In genomic region chr7:86949052-86949778, GRCh38 we compare ENCODE assay signal across 12 cellular contexts.
DNase-seq lines count a peak whose midpoint lies in the region; ATAC-seq and TF ChIP-seq lines count a peak whose summit lies in the region.
"Had no signal": no experiment of that assay in that cellular context is flagged by ENCODE, and none has a peak within 500 bp of the region (broad histone marks: within the 10 kb centered on the region; RNA-seq: fewer than 3 reads in every experiment).

No MANE protein-coding gene starts in this region.

- no peak overlapping the region for H3K9ac ChIP-seq in SK-N-SH

- ATAC-seq in GM19452 (IDR thresholded peaks at IDR 0.05; ENCODE audit: unreplicated experiment) (peak; percentile 89), HG02943 (IDR thresholded peaks at IDR 0.05; ENCODE audit: low read depth, unreplicated experiment) (peak; percentile 88)
- ATAC-seq in activated CD4-positive, alpha-beta T cell treated with anti-CD3 and anti-CD28 coated beads for 36 hours = no peak
- ATAC-seq: activated CD8-positive, alpha-beta T cell treated with anti-CD3 and anti-CD28 coated beads for 36 hours; body of pancreas had no signal

- no peak overlapping the region for H3K4me3 ChIP-seq in SK-N-SH (ENCODE audit: low read depth in 2 of 2, low read length in 1 of 2)
- H3K4me3 ChIP-seq: body of pancreas had no signal

- intact Hi-C loops in activated CD4-positive, alpha-beta T cell treated with anti-CD3 and anti-CD28 coated beads for 36 hours (cut with DNase I, micrococcal nuclease) = no loop called here

- TF ChIP-seq CTCF in GM10266 (IDR thresholded peaks at IDR 0.05; ENCODE audit: control insufficient read depth, insufficient read depth, low read depth, missing control alignments) (no peak), RWPE1 (conservative IDR thresholded peaks at IDR 0.05; ENCODE audit: low read depth) (no peak), SK-N-SH (IDR thresholded peaks at IDR 0.05) (no peak)

- peaks cover 4% of the 10 kb centered on the region; the same call in 1 of the 2 replicates for H4K20me1 ChIP-seq in SK-N-SH (ENCODE audit: insufficient read depth)

- H3K36me3 Mint-ChIP-seq in activated CD4-positive, alpha-beta T cell treated with anti-CD3 and anti-CD28 coated beads for 36 hours (ENCODE audit: low read depth) = no peaks in the 10 kb centered on the region

- POLR2A ChIA-PET in RWPE1 (lab: Yijun Ruan, JAX; ENCODE audit: low non-redundant PET) = no interaction called here
- POLR2A ChIA-PET in SK-N-SH (lab: Yijun Ruan, JAX) = interaction anchor here (2.1 kb wide), 1 partner anchor 16 kb away, joined by 4 read pairs; no protein-coding TSS in a partner anchor
- POLR2A ChIA-PET in activated CD4-positive, alpha-beta T cell treated with anti-CD3 and anti-CD28 coated beads for 36 hours (lab: Charles Lee) = no interaction called here

- no peak overlapping the region for H3K4me2 ChIP-seq in SK-N-SH

- no peak for TF ChIP-seq EP300 in SK-N-SH (IDR thresholded peaks at IDR 0.05; ENCODE audit: borderline replicate concordance in 1 of 2, low read depth in 1 of 2, low read length in 1 of 2)

- 0 out of 2 replicates have a peak, but pooled peaks cover 4% of the 10 kb centered on the region for H3K79me2 ChIP-seq in SK-N-SH (ENCODE audit: insufficient read depth)

- H3K4me3 Mint-ChIP-seq in activated CD4-positive, alpha-beta T cell treated with anti-CD3 and anti-CD28 coated beads for 36 hours = no peak overlapping the region
- H3K4me3 Mint-ChIP-seq: activated CD8-positive, alpha-beta T cell treated with anti-CD3 and anti-CD28 coated beads for 36 hours had no signal

- peaks cover 2% of the 10 kb centered on the region for H3K4me1 Mint-ChIP-seq in activated CD4-positive, alpha-beta T cell treated with anti-CD3 and anti-CD28 coated beads for 36 hours

- peaks cover 0 to 12% of the 10 kb centered on the region in 2 experiments; a peak in 2 of 4 replicates for H3K4me1 ChIP-seq in SK-N-SH (ENCODE audit: control insufficient read depth in 1 of 2, insufficient read depth in 2 of 2, low read depth in 1 of 2, low read length in 1 of 2)
- H3K4me1 ChIP-seq: body of pancreas had no signal

- TF ChIP-seq RAD21 in SK-N-SH (IDR thresholded peaks at IDR 0.05; ENCODE audit: low read length) = no peak

- no peaks in the 10 kb centered on the region for H3K9me3 Mint-ChIP-seq in activated CD4-positive, alpha-beta T cell treated with anti-CD3 and anti-CD28 coated beads for 36 hours (ENCODE audit: low read depth)
- H3K9me3 Mint-ChIP-seq: activated CD8-positive, alpha-beta T cell treated with anti-CD3 and anti-CD28 coated beads for 36 hours had no signal

- H3K27me3 ChIP-seq in SK-N-SH (ENCODE audit: insufficient read depth) = no peaks in the 10 kb centered on the region
- H3K27me3 ChIP-seq: body of pancreas had no signal

- H3F3A ChIP-seq in SK-N-SH (replicated peaks; ENCODE audit: insufficient read depth) = peaks cover 4% of the 10 kb centered on the region

- no peaks in the 10 kb centered on the region for H3K9me3 ChIP-seq in SK-N-SH
- H3K9me3 ChIP-seq: body of pancreas had no signal

- H3K27me3 Mint-ChIP-seq in activated CD4-positive, alpha-beta T cell treated with anti-CD3 and anti-CD28 coated beads for 36 hours = peaks cover 3% of the 10 kb centered on the region

- H2AFZ ChIP-seq in SK-N-SH (ENCODE audit: low read depth) = no peak overlapping the region

- H3K27ac ChIP-seq in RWPE1 (peak overlapping the region; percentile 21; the same call in 1 of the 2 replicates), SK-N-SH (ENCODE audit: low read depth in 2 of 2, low read length in 1 of 2) (no peak overlapping the region)
- H3K27ac ChIP-seq: body of pancreas had no signal

- H3K9me2 ChIP-seq in SK-N-SH = no peaks in the 10 kb centered on the region

- DNase-seq in GM10266 (ENCODE audit: extremely low spot score) (peak; percentile 32), RWPE1 (ENCODE audit: low spot score) (no peak), H4 (ENCODE audit: low spot score) (no peak), NCI-H345 (lab: John Stamatoyannopoulos, UW) (no peak), SK-N-SH (no peak)
- no peak for DNase-seq in activated CD4-positive, alpha-beta T cell treated with anti-CD3 and anti-CD28 coated beads for 36 hours
- DNase-seq: activated CD8-positive, alpha-beta T cell treated with anti-CD3 and anti-CD28 coated beads for 36 hours; body of pancreas; MM.1S; trophoblast cell had no signal

- CTCF ChIA-PET in RWPE1 (lab: Yijun Ruan, JAX) (interaction anchor here (0.9 kb wide), 1 partner anchor 199 kb away, joined by 3 read pairs; no protein-coding TSS in a partner anchor), SK-N-SH (lab: Yijun Ruan, JAX) (interaction anchor here (0.9 to 3.3 kb wide), 3 partner anchors 11 to 199 kb away, joined by 3 to 19 read pairs (median 5); no protein-coding TSS in a partner anchor)
- CTCF ChIA-PET in activated CD4-positive, alpha-beta T cell treated with anti-CD3 and anti-CD28 coated beads for 36 hours (lab: Charles Lee) = interaction anchor here (0.5 to 1.6 kb wide), 6 partner anchors 10 to 100 kb away, joined by 3 to 5 read pairs (median 3); no protein-coding TSS in a partner anchor

- H3K36me3 ChIP-seq in SK-N-SH (replicated peaks in 1 of 2; ENCODE audit: control insufficient read depth in 1 of 2, insufficient read depth in 2 of 2, low read length in 1 of 2) = peaks cover 3 to 6% of the 10 kb centered on the region in 2 experiments

- no peak overlapping the region for H3K27ac Mint-ChIP-seq in activated CD4-positive, alpha-beta T cell treated with anti-CD3 and anti-CD28 coated beads for 36 hours
- H3K27ac Mint-ChIP-seq: activated CD8-positive, alpha-beta T cell treated with anti-CD3 and anti-CD28 coated beads for 36 hours had no signal

- 83% methylated on average over 6 of the region's 7 CpGs for WGBS in SK-N-SH (ENCODE audit: low lambda C conversion rate)

TF ChIP-seq in SK-N-SH, 30 proteins besides CTCF, POLR2A, EP300 and RAD21:
- no peak for TF ChIP-seq RFX5 (IDR thresholded peaks at IDR 0.05; ENCODE audit: low read length)
- TF ChIP-seq SIN3A (IDR thresholded peaks at IDR 0.05; ENCODE audit: borderline replicate concordance, low read depth, low read length) = no peak
- no peak for TF ChIP-seq MAX (IDR thresholded peaks at IDR 0.05; ENCODE audit: low read depth)
TF ChIP-seq in SK-N-SH: peak in this region for 0.
